Comparison of ENCODE assay signal across 8 cellular contexts in the genomic region with DNA sequence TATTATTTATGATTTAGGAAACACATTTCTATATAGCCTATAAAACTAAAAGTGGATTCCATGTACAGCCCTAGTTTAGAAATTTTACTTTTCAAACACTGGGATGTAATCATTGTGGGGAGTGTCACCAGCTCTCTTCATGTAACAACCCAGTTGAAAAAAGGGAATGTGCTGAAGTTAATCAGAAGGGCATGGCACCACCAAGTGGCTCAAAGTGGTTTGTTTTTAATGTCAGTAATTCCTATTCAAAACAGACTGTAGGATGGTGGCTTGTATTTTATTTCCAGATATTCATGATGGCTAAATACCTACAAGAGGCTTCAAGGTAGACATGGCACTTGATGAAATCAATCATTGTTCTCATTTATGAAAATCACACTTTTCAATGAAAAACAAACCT. TPM values are rescaled to one million over a fixed set of nuclear protein-coding genes. Genes with fewer than 3 reads are reported as not detected.
DNase-seq lines count a peak whose midpoint lies in the region; ATAC-seq and TF ChIP-seq lines count a peak whose summit lies in the region.

No MANE protein-coding gene starts in this region.

- no TSS peak for BruUV-seq in Calu3 (replicated peaks; lab: Mats Ljungman, UMichigan)

- H3K4me2 ChIP-seq in GM23248 (ENCODE audit: unreplicated experiment): no peak overlapping the region

- no peaks in the 10 kb centered on the region for H3K9me3 Mint-ChIP-seq in Calu3 (ENCODE audit: low read depth, unreplicated experiment)
- H3K9me3 Mint-ChIP-seq in CD8-positive, alpha-beta T cell: no peaks in the 10 kb centered on the region

- H3K4me3 ChIP-seq in GM23248: no peak overlapping the region
- no peak overlapping the region for H3K4me3 ChIP-seq in Peyer's patch
- no peak overlapping the region for H3K4me3 ChIP-seq in CD8-positive, alpha-beta T cell (ENCODE audit: low read depth, low read length)

- H3K9me3 ChIP-seq in GM23248 (ENCODE audit: low read depth) (no peaks in the 10 kb centered on the region), Peyer's patch (no peaks in the 10 kb centered on the region)
- no peaks in the 10 kb centered on the region for H3K9me3 ChIP-seq in CD8-positive, alpha-beta T cell (ENCODE audit: low read length)

- no peaks in the 10 kb centered on the region for H3K36me3 ChIP-seq in GM23248 (ENCODE audit: low read depth)
- peaks cover 0 to 5% (median 0%) of the 10 kb centered on the region in 3 donors for H3K36me3 ChIP-seq in Peyer's patch
- no peaks in the 10 kb centered on the region for H3K36me3 ChIP-seq in CD8-positive, alpha-beta T cell (ENCODE audit: insufficient read depth, low read length)

- peaks cover 8% of the 10 kb centered on the region for H3K4me1 Mint-ChIP-seq in Calu3 (ENCODE audit: low read depth, unreplicated experiment)
- no peaks in the 10 kb centered on the region for H3K4me1 Mint-ChIP-seq in CD8-positive, alpha-beta T cell (ENCODE audit: low read depth)

- no peaks in the 10 kb centered on the region for H3K4me1 ChIP-seq in GM23248 (ENCODE audit: insufficient read depth)
- H3K4me1 ChIP-seq in Peyer's patch: no peaks in the 10 kb centered on the region
- H3K4me1 ChIP-seq in CD8-positive, alpha-beta T cell (ENCODE audit: insufficient read depth, low read length): no peaks in the 10 kb centered on the region

- no peaks in the 10 kb centered on the region for H3K9me2 ChIP-seq in GM23248 (ENCODE audit: insufficient read depth)

- H3K4me3 Mint-ChIP-seq in Calu3 (ENCODE audit: low read depth, unreplicated experiment): no peak overlapping the region
- H3K4me3 Mint-ChIP-seq in CD8-positive, alpha-beta T cell: no peak overlapping the region

- DNase-seq in Calu3: peak; percentile 37
- DNase-seq in GM23248: peak; percentile 46
- peak in 1 of 3 donors; percentile 57 for DNase-seq in Peyer's patch
- DNase-seq in head of caudate nucleus: peak in 22 of 42 donors; percentile 13 to 61 (median 38)
- no peak for DNase-seq in T-helper 9 cell
- DNase-seq in sciatic nerve (ENCODE audit: low spot score): no peak
- no peak for DNase-seq in amniotic stem cell (lab: John Stamatoyannopoulos, UW)
- DNase-seq in CD8-positive, alpha-beta T cell: no peak

- H4K20me1 ChIP-seq in GM23248 (ENCODE audit: insufficient read depth): no peaks in the 10 kb centered on the region

- no peak overlapping the region for H3K27ac ChIP-seq in GM23248
- H3K27ac ChIP-seq in Peyer's patch: no peak overlapping the region
- H3K27ac ChIP-seq in CD8-positive, alpha-beta T cell (ENCODE audit: low read depth, low read length): no peak overlapping the region

- CTCF ChIA-PET in Calu3 (lab: Charles Lee): interaction anchor here (0.7 to 1.4 kb wide), 4 partner anchors 42 to 231 kb away, joined by 3 to 9 read pairs (median 6); a partner anchor contains a TSS
- CTCF ChIA-PET in CD8-positive, alpha-beta T cell (lab: Charles Lee): interaction anchor here (1.2 to 3.3 kb wide), 3 partner anchors 9 to 230 kb away, joined by 3 to 25 read pairs (median 4); a partner anchor contains a TSS

- no peak for ATAC-seq in sciatic nerve
- ATAC-seq in CD8-positive, alpha-beta T cell: no peak

- no peaks in the 10 kb centered on the region for H3K79me2 ChIP-seq in GM23248 (ENCODE audit: insufficient read depth)

- H3K9ac ChIP-seq in GM23248: no peak overlapping the region

- no peak overlapping the region for H2AFZ ChIP-seq in GM23248

- no peak overlapping the region for H3K27ac Mint-ChIP-seq in Calu3 (ENCODE audit: unreplicated experiment)
- H3K27ac Mint-ChIP-seq in CD8-positive, alpha-beta T cell: no peak overlapping the region

- POLR2A ChIA-PET in CD8-positive, alpha-beta T cell (lab: Charles Lee): no interaction called here

- H3K27me3 Mint-ChIP-seq in Calu3 (ENCODE audit: unreplicated experiment): no peaks in the 10 kb centered on the region
- peaks cover 8% of the 10 kb centered on the region for H3K27me3 Mint-ChIP-seq in CD8-positive, alpha-beta T cell (ENCODE audit: low read depth)

- H3K27me3 ChIP-seq in GM23248 (replicated peaks; ENCODE audit: insufficient read depth) (peaks cover 29% of the 10 kb centered on the region), Peyer's patch (no peaks in the 10 kb centered on the region)
- H3K27me3 ChIP-seq in CD8-positive, alpha-beta T cell (ENCODE audit: insufficient read depth, low read length): no peaks in the 10 kb centered on the region

- TF ChIP-seq CTCF in Calu3 (IDR thresholded peaks at IDR 0.05; ENCODE audit: unreplicated experiment): no peak
- peak in 4 of 6 experiments; percentile 12 to 81 (median 72) for TF ChIP-seq CTCF in Peyer's patch (IDR thresholded peaks at IDR 0.05)
- no peak for TF ChIP-seq CTCF in CD8-positive, alpha-beta T cell (IDR thresholded peaks at IDR 0.05)

- TF ChIP-seq POLR2A in Peyer's patch (IDR thresholded peaks at IDR 0.05): no peak

- in situ Hi-C loops in GM23248 (cut with MboI): no loop called here

- intact Hi-C loops in Calu3 (cut with micrococcal nuclease; ENCODE audit: unreplicated experiment): loop anchor here (1.0 to 10.0 kb wide), 3 partner anchors 83 to 259 kb away; a partner anchor contains a TSS
- intact Hi-C loops in head of caudate nucleus (cut with DNase I): no loop called here
- intact Hi-C loops in sciatic nerve (cut with DNase I): no loop called here
- intact Hi-C loops in CD8-positive, alpha-beta T cell (cut with DNase I, micrococcal nuclease): loop anchor here (1.0 to 2.0 kb wide), 3 partner anchors 183 to 231 kb away; a partner anchor contains a TSS

- H3F3A ChIP-seq in GM23248 (ENCODE audit: insufficient read depth): no peaks in the 10 kb centered on the region

- peaks cover 4% of the 10 kb centered on the region for H3K36me3 Mint-ChIP-seq in Calu3 (ENCODE audit: insufficient read depth, unreplicated experiment)
- no peaks in the 10 kb centered on the region for H3K36me3 Mint-ChIP-seq in CD8-positive, alpha-beta T cell

RNA-seq across cellular contexts. Expression of a gene that starts 58.1 kb away (rescaled TPM):
- total RNA-seq in Calu3 (2022) (12.1 and 12.9 TPM in 2 replicates), Peyer's patch (1 to 10 TPM; 1.1 to 2.5 (median 1.4) TPM), sciatic nerve (2.6 TPM)
- 1.0 and 3.6 TPM in 2 replicates for total RNA-seq in GM23248 (2014; rRNA removed; shearing (Covaris generic))
- polyA plus RNA-seq in GM23248 (2016; fragmentation: Nextera tagmentation; extraction: Ambion mirVana): 2.2 and 2.3 TPM in 2 replicates
- 1 to 10 TPM; 2.5 to 3.0 TPM for total RNA-seq in CD8-positive, alpha-beta T cell

Comparison
In these comparisons a context has a peak if more than half of its experiments do, and no peak if none do; other contexts are left out.
1. DNase-seq: peak in Calu3 (single experiment), GM23248 (single experiment) and head of caudate nucleus (22 of 42); none in T-helper 9 cell (single experiment), sciatic nerve (single experiment), amniotic stem cell (single experiment) and CD8-positive, alpha-beta T cell (0 of 7).
2. CTCF ChIP-seq: peak in Peyer's patch (4 of 6); none in Calu3 (single experiment) and CD8-positive, alpha-beta T cell (single experiment).
3. intact Hi-C loops: an anchor here in Calu3 (1.0 to 10.0 kb wide) and CD8-positive, alpha-beta T cell (1.0 to 2.0 kb wide); none called in head of caudate nucleus and sciatic nerve.